In the genomic region with DNA sequence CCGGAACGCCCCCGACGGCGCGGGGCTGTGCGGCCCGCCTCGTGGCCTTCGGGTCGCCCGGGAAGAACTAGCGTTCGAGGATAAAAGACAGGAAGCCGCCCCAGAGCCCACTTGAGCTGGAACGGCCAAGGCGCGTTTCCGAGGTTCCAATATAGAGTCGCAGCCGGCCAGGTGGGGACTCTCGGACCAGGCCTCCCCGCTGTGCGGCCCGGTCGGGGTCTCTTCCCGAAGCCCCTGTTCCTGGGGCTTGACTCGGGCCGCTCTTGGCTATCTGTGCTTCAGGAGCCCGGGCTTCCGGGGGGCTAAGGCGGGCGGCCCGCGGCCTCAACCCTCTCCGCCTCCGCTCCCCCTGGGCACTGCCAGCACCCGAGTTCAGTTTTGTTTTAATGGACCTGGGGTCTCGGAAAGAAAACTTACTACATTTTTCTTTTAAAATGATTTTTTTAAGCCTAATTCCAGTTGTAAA, we compare ENCODE assay signal across 8 cellular contexts.
DNase-seq lines count a peak whose midpoint lies in the region; ATAC-seq and TF ChIP-seq lines count a peak whose summit lies in the region.

No MANE protein-coding gene starts in this region.

- H3K4me3 ChIP-seq in OCI-LY1 (ENCODE audit: low read depth, low read length, poor library complexity, severe bottlenecking): peak overlapping the region; percentile 82
- peak overlapping the region; percentile 52 for H3K4me3 ChIP-seq in epithelial cell of esophagus (ENCODE audit: low read length)
- H3K4me3 ChIP-seq in prostate gland: peak overlapping the region; percentile 58 to 83

- H3K36me3 ChIP-seq in ES-I3 (ENCODE audit: insufficient read depth, low read length): no peaks in the 10 kb centered on the region
- H3K36me3 ChIP-seq in OCI-LY1 (ENCODE audit: insufficient read depth, low read length): peaks cover 9% of the 10 kb centered on the region
- H3K36me3 ChIP-seq in prostate gland: no peaks in the 10 kb centered on the region

- WGBS in prostate gland: 10% methylated on average over 39 of the region's 39 CpGs

- no peaks in the 10 kb centered on the region for H3K27me3 ChIP-seq in OCI-LY1 (ENCODE audit: insufficient read depth, low read length)
- H3K27me3 ChIP-seq in prostate gland (replicated peaks; ENCODE audit: insufficient read depth): no peaks in the 10 kb centered on the region

- H3K4me2 ChIP-seq in OCI-LY1 (ENCODE audit: low read length): peak overlapping the region; percentile 95

- H3F3A ChIP-seq in OCI-LY1 (ENCODE audit: insufficient read depth, low read length): peaks cover 17% of the 10 kb centered on the region; the same call in 1 of the 2 replicates

- H3K9me2 ChIP-seq in OCI-LY1 (ENCODE audit: low read depth, low read length): no peaks in the 10 kb centered on the region

- no peaks in the 10 kb centered on the region; the same call in 1 of the 2 replicates for H4K20me1 ChIP-seq in OCI-LY1 (ENCODE audit: insufficient read depth, low read length)

- TF ChIP-seq CTCF in OCI-LY1 (IDR thresholded peaks at IDR 0.05; ENCODE audit: low read length) (no peak), epithelial cell of esophagus (IDR thresholded peaks at IDR 0.05; ENCODE audit: insufficient read depth, low read depth, low read length, missing control alignments) (no peak), prostate gland (IDR thresholded peaks at IDR 0.05) (no peak)

- H3K9me3 ChIP-seq in ES-I3 (ENCODE audit: control insufficient read depth, insufficient read depth, low read length) (no peaks in the 10 kb centered on the region; the same call in 1 of the 2 replicates), OCI-LY1 (ENCODE audit: low read length) (no peaks in the 10 kb centered on the region), prostate gland (no peaks in the 10 kb centered on the region)

- H3K27ac ChIP-seq in OCI-LY1 (ENCODE audit: low read depth, low read length, poor library complexity, severe bottlenecking): no peak overlapping the region
- peak overlapping the region; percentile 82 to 84 for H3K27ac ChIP-seq in prostate gland

- no peak overlapping the region for H2AFZ ChIP-seq in OCI-LY1 (ENCODE audit: low read length)

- TF ChIP-seq POLR2A in prostate gland (IDR thresholded peaks at IDR 0.05): no peak

- 0 out of 2 replicates have a peak, but pooled peaks cover 5% of the 10 kb centered on the region for H3K4me1 ChIP-seq in ES-I3 (ENCODE audit: insufficient read depth, low read length)
- H3K4me1 ChIP-seq in OCI-LY1 (ENCODE audit: insufficient read depth, low read length, severe bottlenecking): peaks cover 37% of the 10 kb centered on the region
- H3K4me1 ChIP-seq in prostate gland (replicated peaks): no peaks in the 10 kb centered on the region

- intact Hi-C loops in prostate gland (cut with DNase I): loop anchor here (2.0 to 5.0 kb wide), 5 partner anchors 162 to 1142 kb away; no protein-coding TSS in a partner anchor

- ATAC-seq in GM21360 (IDR thresholded peaks at IDR 0.05; ENCODE audit: unreplicated experiment): no peak

- DNase-seq in epithelial cell of esophagus (ENCODE audit: low read depth) (no peak), prostate gland (ENCODE audit: low spot score) (no peak), NCI-H446 (lab: John Stamatoyannopoulos, UW) (no peak), mesenteric fat pad (ENCODE audit: low spot score) (no peak)
- DNase-seq in stimulated activated CD4-positive, alpha-beta T cell treated with anti-CD3 and anti-CD28 coated beads, Interleukin-4, amount 100 ng/mL, for 4 hours: no peak

- peak overlapping the region; percentile 74; the same call in 1 of the 2 replicates for H3K9ac ChIP-seq in ES-I3 (ENCODE audit: low read depth, low read length)
- H3K9ac ChIP-seq in OCI-LY1 (ENCODE audit: low read length): peak overlapping the region; percentile 78

- peaks cover 8% of the 10 kb centered on the region; the same call in 1 of the 2 replicates for H3K79me2 ChIP-seq in OCI-LY1 (ENCODE audit: insufficient read depth, low read length)
